Comparison of ENCODE assay signal across 13 cellular contexts in the genomic region with DNA sequence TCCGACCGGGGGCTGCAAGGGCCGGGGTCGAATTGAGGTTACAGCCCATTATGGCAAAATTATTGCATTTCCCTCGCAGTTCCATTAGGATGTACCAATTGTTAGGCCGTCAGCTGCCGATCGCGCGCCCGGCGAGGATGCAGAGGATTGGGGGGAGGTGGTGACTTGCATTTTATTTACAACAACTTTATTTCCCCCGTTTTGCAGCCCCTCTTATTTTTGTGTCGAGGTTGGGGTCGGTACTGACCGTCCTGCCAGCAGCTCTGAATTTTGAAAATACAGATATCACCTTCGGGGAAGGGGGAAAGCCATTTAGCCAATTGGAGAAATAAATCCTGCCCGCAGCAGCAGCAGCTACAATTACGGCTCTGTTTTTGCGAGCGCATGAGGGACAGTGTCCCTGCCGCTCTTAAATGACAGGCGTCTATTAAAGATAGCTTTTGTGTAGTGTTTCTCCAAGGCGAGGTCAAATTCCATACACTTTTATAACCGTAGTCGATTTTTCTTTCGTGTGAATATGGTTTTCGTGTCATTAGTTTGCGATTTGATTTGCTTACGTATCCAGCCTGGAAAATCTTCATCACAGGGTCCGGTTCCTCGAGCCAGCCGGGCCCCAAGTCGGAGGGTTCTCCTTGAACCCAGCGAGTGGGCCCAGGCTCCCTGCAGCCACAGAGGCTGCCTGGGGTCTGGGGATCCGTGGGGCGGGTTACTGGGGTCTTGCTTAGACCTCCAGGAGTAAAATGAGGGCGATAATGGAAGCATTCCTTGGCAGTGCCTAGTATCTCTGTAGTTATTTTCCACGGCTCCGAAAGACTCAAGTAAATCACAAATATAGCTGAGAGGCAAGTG. TPM values are rescaled to one million over a fixed set of nuclear protein-coding genes. Genes with fewer than 3 reads are reported as not detected.
DNase-seq lines count a peak whose midpoint lies in the region; ATAC-seq, FAIRE-seq and TF ChIP-seq lines count a peak whose summit lies in the region.
"Had no signal": no experiment of that assay in that cellular context is flagged by ENCODE, and none has a peak within 500 bp of the region (broad histone marks: within the 10 kb centered on the region; RNA-seq: fewer than 3 reads in every experiment).

No MANE protein-coding gene starts in this region.

- no peaks in the 10 kb centered on the region for H3K36me3 ChIP-seq in duodenal mucosa (ENCODE audit: control insufficient read depth in 1 of 2, insufficient read depth in 2 of 2, low read length in 2 of 2)
- H3K36me3 ChIP-seq in muscle layer of colon (ENCODE audit: insufficient read depth, low read length) = peaks cover 28% of the 10 kb centered on the region
- H3K36me3 ChIP-seq: pancreas had no signal

- peaks cover 44 to 45% of the 10 kb centered on the region in 2 donors for H3K27me3 Mint-ChIP-seq in natural killer cell (ENCODE audit: low read depth in 2 of 2)
- H3K27me3 Mint-ChIP-seq in natural killer cell treated with Interleukin-12 subunit alpha and Interleukin-12 subunit beta and Interleukin-15 and Interleukin-18, amount 100 ng/mL, for 72 hours = peaks cover 32 to 45% of the 10 kb centered on the region in 2 donors

- peaks cover 10 to 29% of the 10 kb centered on the region in 2 donors for H3K4me1 ChIP-seq in duodenal mucosa (ENCODE audit: control insufficient read depth in 1 of 2, insufficient read depth in 2 of 2, low read length in 2 of 2)
- H3K4me1 ChIP-seq in muscle layer of colon (ENCODE audit: insufficient read depth, low read length) = peaks cover 33% of the 10 kb centered on the region

- no peaks in the 10 kb centered on the region for H3K9me3 Mint-ChIP-seq in natural killer cell
- H3K9me3 Mint-ChIP-seq in natural killer cell treated with Interleukin-12 subunit alpha and Interleukin-12 subunit beta and Interleukin-15 and Interleukin-18, amount 100 ng/mL, for 72 hours = no peaks in the 10 kb centered on the region
- H3K9me3 Mint-ChIP-seq: activated CD4-positive, alpha-beta T cell treated with anti-CD3 and anti-CD28 coated beads, Interleukin-2, amount 10 ng/mL, durations not matched to agents 24 days and 14 days; activated naive CD8-positive, alpha-beta T cell treated with anti-CD3 and anti-CD28 coated beads, Interleukin-2, amount 10 ng/mL, durations not matched to agents 7 days and 5 days had no signal

- peaks cover 0 to 14% of the 10 kb centered on the region in 2 donors for H3K4me1 Mint-ChIP-seq in natural killer cell
- peaks cover 11 to 13% of the 10 kb centered on the region in 2 donors for H3K4me1 Mint-ChIP-seq in natural killer cell treated with Interleukin-12 subunit alpha and Interleukin-12 subunit beta and Interleukin-15 and Interleukin-18, amount 100 ng/mL, for 72 hours (ENCODE audit: low read depth in 2 of 2)

- H3K9ac ChIP-seq in duodenal mucosa (ENCODE audit: low read depth in 1 of 2, low read length in 2 of 2) (no peak overlapping the region), muscle layer of colon (ENCODE audit: low read length) (no peak overlapping the region)

- H3K27ac ChIP-seq in duodenal mucosa (ENCODE audit: low read depth, low read length) (no peak overlapping the region), muscle layer of colon (ENCODE audit: low read depth, low read length) (peak overlapping the region; percentile 75)

- intact Hi-C loops in natural killer cell (cut with micrococcal nuclease) = no loop called here

- DNase-seq in natural killer cell (no peak), urothelium cell line (ENCODE audit: low spot score) (no peak)
- no peak for DNase-seq in natural killer cell treated with Interleukin-12 subunit alpha and Interleukin-12 subunit beta and Interleukin-15 and Interleukin-18, amount 100 ng/mL, for 72 hours (ENCODE audit: low spot score)
- no peak for DNase-seq in stimulated activated CD4-positive, alpha-beta T cell treated with anti-CD3 and anti-CD28 coated beads, Interleukin-2, amount 100 ng/mL, for 24 hours
- DNase-seq: activated CD4-positive, alpha-beta T cell treated with anti-CD3 and anti-CD28 coated beads, Interleukin-2, amount 10 ng/mL, durations not matched to agents 24 days and 14 days; activated naive CD8-positive, alpha-beta T cell treated with anti-CD3 and anti-CD28 coated beads, Interleukin-2, amount 10 ng/mL, durations not matched to agents 7 days and 5 days; effector memory CD4-positive, alpha-beta T cell; Karpas-422 had no signal

- ATAC-seq in natural killer cell (no peak), HG03442 (IDR thresholded peaks at IDR 0.05; ENCODE audit: unreplicated experiment) (no peak), GM21529 (IDR thresholded peaks at IDR 0.05; ENCODE audit: unreplicated experiment) (no peak)
- no peak for ATAC-seq in natural killer cell treated with Interleukin-12 subunit alpha and Interleukin-12 subunit beta and Interleukin-15 and Interleukin-18, amount 100 ng/mL, for 72 hours

- peak; percentile 14 for TF ChIP-seq CTCF in natural killer cell (IDR thresholded peaks at IDR 0.05)

- H3K9me3 ChIP-seq in duodenal mucosa (ENCODE audit: control insufficient read depth in 1 of 2, low read length in 2 of 2) (no peaks in the 10 kb centered on the region), muscle layer of colon (ENCODE audit: low read length) (no peaks in the 10 kb centered on the region)
- H3K9me3 ChIP-seq: pancreas had no signal

- peak; percentile 46 for FAIRE-seq in urothelium cell line (lab: Jason Lieb, UNC)
- FAIRE-seq: pancreas had no signal

- peak overlapping the region; percentile 55 to 71 for H3K4me3 ChIP-seq in duodenal mucosa (ENCODE audit: low read depth in 1 of 2, low read length in 2 of 2)
- peak overlapping the region in 1 of 2 donors; percentile 71 for H3K4me3 ChIP-seq in muscle layer of colon (ENCODE audit: low read depth in 1 of 2, low read length in 2 of 2)

- H3K4me3 Mint-ChIP-seq in natural killer cell = no peak overlapping the region
- no peak overlapping the region for H3K4me3 Mint-ChIP-seq in natural killer cell treated with Interleukin-12 subunit alpha and Interleukin-12 subunit beta and Interleukin-15 and Interleukin-18, amount 100 ng/mL, for 72 hours
- H3K4me3 Mint-ChIP-seq: activated CD4-positive, alpha-beta T cell treated with anti-CD3 and anti-CD28 coated beads, Interleukin-2, amount 10 ng/mL, durations not matched to agents 24 days and 14 days; activated naive CD8-positive, alpha-beta T cell treated with anti-CD3 and anti-CD28 coated beads, Interleukin-2, amount 10 ng/mL, durations not matched to agents 7 days and 5 days had no signal

- H3K27ac Mint-ChIP-seq in natural killer cell = no peak overlapping the region
- H3K27ac Mint-ChIP-seq in natural killer cell treated with Interleukin-12 subunit alpha and Interleukin-12 subunit beta and Interleukin-15 and Interleukin-18, amount 100 ng/mL, for 72 hours = no peak overlapping the region
- H3K27ac Mint-ChIP-seq: activated CD4-positive, alpha-beta T cell treated with anti-CD3 and anti-CD28 coated beads, Interleukin-2, amount 10 ng/mL, durations not matched to agents 24 days and 14 days; activated naive CD8-positive, alpha-beta T cell treated with anti-CD3 and anti-CD28 coated beads, Interleukin-2, amount 10 ng/mL, durations not matched to agents 7 days and 5 days had no signal

- no peaks in the 10 kb centered on the region for H3K36me3 Mint-ChIP-seq in natural killer cell
- no peaks in the 10 kb centered on the region for H3K36me3 Mint-ChIP-seq in natural killer cell treated with Interleukin-12 subunit alpha and Interleukin-12 subunit beta and Interleukin-15 and Interleukin-18, amount 100 ng/mL, for 72 hours
- H3K36me3 Mint-ChIP-seq: activated naive CD8-positive, alpha-beta T cell treated with anti-CD3 and anti-CD28 coated beads, Interleukin-2, amount 10 ng/mL, durations not matched to agents 7 days and 5 days had no signal

- H3K27me3 ChIP-seq in duodenal mucosa (ENCODE audit: control insufficient read depth in 1 of 2, insufficient read depth in 2 of 2, low read length in 2 of 2) (peaks cover 73 to 74% of the 10 kb centered on the region in 2 donors), muscle layer of colon (ENCODE audit: control insufficient read depth in 1 of 2, insufficient read depth in 2 of 2, low read length in 2 of 2) (no peaks in the 10 kb centered on the region)

RNA-seq across cellular contexts. Expression of a gene that starts 0.7 kb away (rescaled TPM):
- 10 to 100 TPM in 1 of 3 donors, under 1 TPM in 2; 0.29 to 13.0 (median 0.52) TPM for total RNA-seq in natural killer cell
- total RNA-seq in natural killer cell treated with Interleukin-12 subunit alpha and Interleukin-12 subunit beta and Interleukin-15 and Interleukin-18, amount 100 ng/mL, for 72 hours = under 1 TPM; 0.33 to 0.64 TPM
- total RNA-seq: activated CD4-positive, alpha-beta T cell treated with anti-CD3 and anti-CD28 coated beads, Interleukin-2, amount 10 ng/mL, durations not matched to agents 24 days and 14 days; activated naive CD8-positive, alpha-beta T cell treated with anti-CD3 and anti-CD28 coated beads, Interleukin-2, amount 10 ng/mL, durations not matched to agents 7 days and 5 days had no signal

RNA-seq across cellular contexts. Expression of a gene that starts 3.4 kb away (rescaled TPM):
- under 1 TPM; 0.28 to 0.65 (median 0.43) TPM for total RNA-seq in natural killer cell
- under 1 TPM in 1 of 2 donors, not detected in 1; 0.81 TPM for total RNA-seq in natural killer cell treated with Interleukin-12 subunit alpha and Interleukin-12 subunit beta and Interleukin-15 and Interleukin-18, amount 100 ng/mL, for 72 hours
- total RNA-seq: activated CD4-positive, alpha-beta T cell treated with anti-CD3 and anti-CD28 coated beads, Interleukin-2, amount 10 ng/mL, durations not matched to agents 24 days and 14 days; activated naive CD8-positive, alpha-beta T cell treated with anti-CD3 and anti-CD28 coated beads, Interleukin-2, amount 10 ng/mL, durations not matched to agents 7 days and 5 days had no signal

RNA-seq across cellular contexts. Expression of a gene that starts 8.2 kb away (rescaled TPM):
- total RNA-seq in natural killer cell = under 1 TPM; 0.32 to 0.78 (median 0.35) TPM
- total RNA-seq in natural killer cell treated with Interleukin-12 subunit alpha and Interleukin-12 subunit beta and Interleukin-15 and Interleukin-18, amount 100 ng/mL, for 72 hours = not detected
- total RNA-seq: activated CD4-positive, alpha-beta T cell treated with anti-CD3 and anti-CD28 coated beads, Interleukin-2, amount 10 ng/mL, durations not matched to agents 24 days and 14 days; activated naive CD8-positive, alpha-beta T cell treated with anti-CD3 and anti-CD28 coated beads, Interleukin-2, amount 10 ng/mL, durations not matched to agents 7 days and 5 days had no signal

RNA-seq across cellular contexts. Expression of a gene that starts 12.3 kb away (rescaled TPM):
- not detected for total RNA-seq in natural killer cell
- under 1 TPM in 1 of 2 donors, not detected in 1; 0.20 TPM for total RNA-seq in natural killer cell treated with Interleukin-12 subunit alpha and Interleukin-12 subunit beta and Interleukin-15 and Interleukin-18, amount 100 ng/mL, for 72 hours
- total RNA-seq: activated CD4-positive, alpha-beta T cell treated with anti-CD3 and anti-CD28 coated beads, Interleukin-2, amount 10 ng/mL, durations not matched to agents 24 days and 14 days; activated naive CD8-positive, alpha-beta T cell treated with anti-CD3 and anti-CD28 coated beads, Interleukin-2, amount 10 ng/mL, durations not matched to agents 7 days and 5 days had no signal

RNA-seq across cellular contexts. Expression of a gene that starts 13.6 kb away (rescaled TPM):
- total RNA-seq in natural killer cell = 1 to 10 TPM in 1 of 3 donors, under 1 TPM in 2; 0.52 to 2.1 (median 0.63) TPM
- under 1 TPM in 1 of 2 donors, not detected in 1; 0.55 TPM for total RNA-seq in natural killer cell treated with Interleukin-12 subunit alpha and Interleukin-12 subunit beta and Interleukin-15 and Interleukin-18, amount 100 ng/mL, for 72 hours
- total RNA-seq: activated CD4-positive, alpha-beta T cell treated with anti-CD3 and anti-CD28 coated beads, Interleukin-2, amount 10 ng/mL, durations not matched to agents 24 days and 14 days had no signal
